Comparison of ENCODE assay signal across 1 cellular context in genomic region chr1:224203243-224204016, GRCh38.
TF ChIP-seq lines count a peak whose summit lies in the region.

No MANE protein-coding gene starts in this region.

TF ChIP-seq in HEK293, 187 proteins besides CTCF, POLR2A, EP300 and RAD21 (continued from another document):
- TF ChIP-seq ATF2 (tag by site-specific recombination; IDR thresholded peaks at IDR 0.05; ENCODE audit: low read depth) (no peak), ZNF366 (tag by site-specific recombination; conservative IDR thresholded peaks at IDR 0.05) (peak; percentile 51; the same call in 1 of the 2 replicates), OSR2 (tag by site-specific recombination; IDR thresholded peaks at IDR 0.05) (peak; percentile 90), ZNF654 (tag by site-specific recombination; IDR thresholded peaks at IDR 0.05; ENCODE audit: low read depth) (no peak), ZXDB (tag by site-specific recombination; IDR thresholded peaks at IDR 0.05) (peak; percentile 23; the same call in 1 of the 2 replicates), ZNF600 (tag by site-specific recombination; IDR thresholded peaks at IDR 0.05) (peak; percentile 64), ZBTB17 (tag by site-specific recombination; IDR thresholded peaks at IDR 0.05) (peak; percentile 68), ZNF529 (tag by site-specific recombination; IDR thresholded peaks at IDR 0.05; ENCODE audit: insufficient replicate concordance) (no peak), ZBTB20 (tag by site-specific recombination; IDR thresholded peaks at IDR 0.05) (peak; percentile 71), WT1 (tag by site-specific recombination; IDR thresholded peaks at IDR 0.05) (0 out of 2 replicates have a peak, but pooled peaks have one; percentile 19), ZNF449 (tag by site-specific recombination; IDR thresholded peaks at IDR 0.05) (peak; percentile 77; the same call in 1 of the 2 replicates), ZNF221 (tag by site-specific recombination; IDR thresholded peaks at IDR 0.05; ENCODE audit: borderline replicate concordance) (no peak), ZIC2 (tag by site-specific recombination; IDR thresholded peaks at IDR 0.05) (peak; percentile 71), ZBTB11 (tag by site-specific recombination; conservative IDR thresholded peaks at IDR 0.05; ENCODE audit: low read depth) (no peak), ZNF280C (tag by site-specific recombination; IDR thresholded peaks at IDR 0.05) (no peak), PRDM1 (tag by site-specific recombination; IDR thresholded peaks at IDR 0.05) (peak; percentile 27; the same call in 1 of the 2 replicates), ZNF558 (tag by site-specific recombination; IDR thresholded peaks at IDR 0.05) (no peak)
